8 cellular contexts compared by ENCODE assay signal in the genomic region with DNA sequence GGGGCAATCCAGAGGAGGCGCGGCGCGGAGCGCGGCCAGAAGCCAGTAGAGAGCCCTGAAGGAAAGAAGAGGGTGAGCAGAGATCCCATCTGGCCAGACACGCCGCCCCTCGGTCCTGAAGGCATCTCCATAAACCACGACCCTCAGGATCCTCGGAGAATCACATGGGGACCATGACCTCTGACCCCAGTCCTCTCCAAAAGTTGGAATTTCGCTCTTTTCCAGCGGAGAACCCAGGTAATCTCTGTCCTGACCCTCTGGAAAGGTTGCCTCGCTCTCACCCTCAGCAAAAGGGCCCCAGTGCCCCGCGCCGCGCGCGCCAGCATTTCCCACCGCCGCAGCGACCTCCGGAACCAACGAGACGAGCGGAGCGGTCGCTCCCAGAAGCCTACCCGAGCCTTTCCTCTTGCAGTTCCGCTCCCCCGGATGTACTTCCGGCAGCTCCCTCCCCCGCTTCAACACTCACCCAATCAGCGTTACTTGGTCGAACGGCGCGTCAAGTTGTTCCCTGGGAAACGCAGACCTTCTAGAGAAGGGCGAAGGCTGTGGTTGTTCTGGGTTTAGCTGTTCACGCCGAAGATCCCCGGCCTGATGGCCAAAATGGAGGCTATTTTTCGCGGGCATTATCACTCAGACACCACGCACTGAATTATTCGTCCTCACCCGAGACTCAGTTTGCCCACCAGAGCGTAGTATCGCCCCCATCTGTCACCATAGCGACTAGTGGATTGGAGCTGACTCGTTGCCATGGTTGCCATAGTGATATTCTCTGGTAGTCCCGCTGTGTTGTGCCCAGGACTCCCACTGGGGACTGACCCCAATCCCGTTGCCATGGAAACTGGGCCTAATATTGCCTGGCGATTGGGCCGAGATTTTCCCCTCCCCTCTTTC. TPM values are rescaled to one million over a fixed set of nuclear protein-coding genes. Genes with fewer than 3 reads are reported as not detected.
DNase-seq lines count a peak whose midpoint lies in the region; ATAC-seq and TF ChIP-seq lines count a peak whose summit lies in the region.

A gene with protein sequence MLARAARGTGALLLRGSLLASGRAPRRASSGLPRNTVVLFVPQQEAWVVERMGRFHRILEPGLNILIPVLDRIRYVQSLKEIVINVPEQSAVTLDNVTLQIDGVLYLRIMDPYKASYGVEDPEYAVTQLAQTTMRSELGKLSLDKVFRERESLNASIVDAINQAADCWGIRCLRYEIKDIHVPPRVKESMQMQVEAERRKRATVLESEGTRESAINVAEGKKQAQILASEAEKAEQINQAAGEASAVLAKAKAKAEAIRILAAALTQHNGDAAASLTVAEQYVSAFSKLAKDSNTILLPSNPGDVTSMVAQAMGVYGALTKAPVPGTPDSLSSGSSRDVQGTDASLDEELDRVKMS (minus strand): TSS at position 363 of the 891 bp plus-strand sequence. CDS start 37 bp downstream, at position 326.

- peak within 1 kb of the TSS; percentile 90 for H3K27ac Mint-ChIP-seq in CD8-positive, alpha-beta T cell

- no peaks in the 10 kb centered on the region for H3K27me3 ChIP-seq in CD8-positive, alpha-beta T cell (ENCODE audit: insufficient read depth, low read length)
- H3K27me3 ChIP-seq in lung (ENCODE audit: control insufficient read depth, insufficient read depth) = no peaks in the 10 kb centered on the region

- TF ChIP-seq CTCF in CD8-positive, alpha-beta T cell (IDR thresholded peaks at IDR 0.05) = no peak
- no peak for TF ChIP-seq CTCF in lung (IDR thresholded peaks at IDR 0.05; ENCODE audit: control extremely low read depth, extremely low read depth)

- H3K4me1 ChIP-seq in CD8-positive, alpha-beta T cell (ENCODE audit: insufficient read depth, low read length) = peaks cover 14% of the 10 kb centered on the region
- H3K4me1 ChIP-seq in lung (ENCODE audit: control insufficient read depth in 2 of 2, insufficient read depth in 2 of 2, low read length in 2 of 2) = peaks cover 4 to 13% of the 10 kb centered on the region in 2 donors

- intact Hi-C loops in CD8-positive, alpha-beta T cell (cut with DNase I, micrococcal nuclease) = loop anchor here (1.0 to 5.0 kb wide), 8 partner anchors 8 to 629 kb away; partner anchors contain the start of genes CREB3 (in 2 of the 2), TLN1 (in 2 of the 2), DNAJB5 (in 1 of the 2) and FANCG (in 1 of the 2)

- peaks cover 51% of the 10 kb centered on the region for H3K36me3 Mint-ChIP-seq in CD8-positive, alpha-beta T cell

- no peaks in the 10 kb centered on the region for H3K9me3 Mint-ChIP-seq in CD8-positive, alpha-beta T cell

- peak within 1 kb of the TSS; percentile 89 for H3K4me3 Mint-ChIP-seq in CD8-positive, alpha-beta T cell

- H3K27ac ChIP-seq in CD8-positive, alpha-beta T cell (ENCODE audit: low read depth, low read length) = peak within 1 kb of the TSS; percentile 79
- peak within 1 kb of the TSS; percentile 70 to 88 for H3K27ac ChIP-seq in lung (ENCODE audit: low read depth in 1 of 2, low read length in 1 of 2)

- POLR2A ChIA-PET in CD8-positive, alpha-beta T cell (lab: Charles Lee) = interaction anchor here (1.1 to 3.5 kb wide), 8 partner anchors 8 to 114 kb away, joined by 4 to 27 read pairs (median 8); partner anchors contain the start of genes ATOSB, DNAJB5, FANCG and VCP

- ATAC-seq in CD8-positive, alpha-beta T cell = peak; percentile 96
- peak; percentile 89 for ATAC-seq in GM19467 (IDR thresholded peaks at IDR 0.05; ENCODE audit: unreplicated experiment)
- peak; percentile 95 for ATAC-seq in lung (ENCODE audit: insufficient read depth, low FRiP score)

- peaks cover 27% of the 10 kb centered on the region for H3K4me1 Mint-ChIP-seq in CD8-positive, alpha-beta T cell (ENCODE audit: low read depth)

- H3K9me3 ChIP-seq in CD8-positive, alpha-beta T cell (ENCODE audit: low read length) = no peaks in the 10 kb centered on the region
- no peaks in the 10 kb centered on the region for H3K9me3 ChIP-seq in lung (ENCODE audit: control insufficient read depth in 2 of 2, insufficient read depth in 1 of 2, low read length in 1 of 2)

- H3K4me3 ChIP-seq in CD8-positive, alpha-beta T cell (ENCODE audit: low read depth, low read length) = peak within 1 kb of the TSS; percentile 78
- H3K4me3 ChIP-seq in lung = peak within 1 kb of the TSS; percentile 81

- 1% methylated on average over 57 of the region's 57 CpGs for WGBS in lung, 2 donors

- peak; percentile 83 to 94 (median 88) for DNase-seq in CD8-positive, alpha-beta T cell
- DNase-seq in HS-27A (ENCODE audit: low read depth) (peak; percentile 91), NK-92 (lab: John Stamatoyannopoulos, UW; ENCODE audit: unreplicated experiment) (peak; percentile 48), lung (ENCODE audit: low spot score) (peak; percentile 96)
- DNase-seq in activated CD8-positive, alpha-beta memory T cell treated with anti-CD3 and anti-CD28 coated beads for 1 hour (ENCODE audit: extremely low read depth in 1 of 2, low read depth in 1 of 2) = peak; percentile 80 to 84
- DNase-seq in effector CD8-positive, alpha-beta T cell (lab: John Stamatoyannopoulos, UW) = peak; percentile 84
- DNase-seq in stimulated activated CD4-positive, alpha-beta T cell treated with anti-CD3 and anti-CD28 coated beads, TNF-alpha, amount 100 ng/mL, for 4 hours (ENCODE audit: low read depth in 3 of 3) = peak; percentile 71 to 86 (median 83)

- peaks cover 11% of the 10 kb centered on the region for H3K36me3 ChIP-seq in CD8-positive, alpha-beta T cell (ENCODE audit: insufficient read depth, low read length)
- H3K36me3 ChIP-seq in lung (ENCODE audit: control insufficient read depth in 2 of 2, insufficient read depth in 2 of 2, low read length in 2 of 2) = peaks cover 18 to 42% of the 10 kb centered on the region in 2 donors

- CTCF ChIA-PET in CD8-positive, alpha-beta T cell (lab: Charles Lee) = interaction anchor here (1.1 to 2.2 kb wide), 4 partner anchors 9 to 23 kb away, joined by 4 to 11 read pairs (median 8); partner anchors contain the start of genes ATOSB and FANCG

- H3K27me3 Mint-ChIP-seq in CD8-positive, alpha-beta T cell (ENCODE audit: low read depth) = no peaks in the 10 kb centered on the region

RNA-seq across cellular contexts. Expression of the gene that starts here (rescaled TPM):
- total RNA-seq in CD8-positive, alpha-beta T cell = 10 to 100 TPM; 30.5 to 31.3 TPM
- 10 to 100 TPM; 64.9 to 96.5 TPM for total RNA-seq in lung
- polyA plus RNA-seq in lung = 100 to 1,000 TPM in 1 of 2 donors, 10 to 100 TPM in 1; 50.3 to 116 TPM

Comparison
In these comparisons a context has a peak if more than half of its experiments do, and no peak if none do; other contexts are left out.
1. Peak in every context shown above with its lines: DNase-seq, ATAC-seq, H3K4me3 ChIP-seq and H3K27ac ChIP-seq.